In genomic region chr10:35598379-35598778, GRCh38 we compare ENCODE assay signal across 11 cellular contexts. TPM values are rescaled to one million over a fixed set of nuclear protein-coding genes. Genes with fewer than 3 reads are reported as not detected.
DNase-seq lines count a peak whose midpoint lies in the region; TF ChIP-seq lines count a peak whose summit lies in the region.
"Had no signal": no experiment of that assay in that cellular context is flagged by ENCODE, and none has a peak within 500 bp of the region (broad histone marks: within the 10 kb centered on the region; RNA-seq: fewer than 3 reads in every experiment).

No MANE protein-coding gene starts in this region.

- TF ChIP-seq EP300 in Ishikawa (IDR thresholded peaks at IDR 0.05; ENCODE audit: borderline replicate concordance): no peak

- 34% methylated on average over 6 of the region's 6 CpGs for WGBS in liver

- no peaks in the 10 kb centered on the region for H3K36me3 ChIP-seq in liver (ENCODE audit: control insufficient read depth in 4 of 4, insufficient read depth in 3 of 4, low read depth in 1 of 4, low read length in 3 of 4)

- H3K4me3 ChIP-seq in AG10803 (ENCODE audit: low read length): no peak overlapping the region
- H3K4me3 ChIP-seq in liver (ENCODE audit: low read depth in 1 of 3, low read length in 3 of 3): no peak overlapping the region

- no peaks in the 10 kb centered on the region for H3K9me3 ChIP-seq in liver (ENCODE audit: control insufficient read depth in 4 of 4, low read length in 3 of 4)

- no peaks in the 10 kb centered on the region for H3K27me3 ChIP-seq in liver (ENCODE audit: control insufficient read depth in 4 of 4, insufficient read depth in 4 of 4, low read length in 3 of 4)

- peaks cover 37% of the 10 kb centered on the region for H3K27me3 Mint-ChIP-seq in activated naive CD8-positive, alpha-beta T cell treated with anti-CD3 and anti-CD28 coated beads for 36 hours

- no peak overlapping the region for H3K27ac ChIP-seq in liver (ENCODE audit: low read depth in 1 of 2, low read length in 2 of 2)

- no peaks in the 10 kb centered on the region for H3K4me1 ChIP-seq in liver (ENCODE audit: control insufficient read depth in 4 of 4, insufficient read depth in 4 of 4, low read length in 3 of 4)

- H3K9me3 Mint-ChIP-seq in activated naive CD8-positive, alpha-beta T cell treated with anti-CD3 and anti-CD28 coated beads for 36 hours: peaks cover 4% of the 10 kb centered on the region

- TF ChIP-seq RAD21 in Ishikawa (IDR thresholded peaks at IDR 0.05; ENCODE audit: low read depth): peak; percentile 30; the same call in 1 of the 2 replicates
- peak; percentile 53 to 70 for TF ChIP-seq RAD21 in liver (IDR thresholded peaks at IDR 0.05)

- H3K27ac Mint-ChIP-seq in activated naive CD8-positive, alpha-beta T cell treated with anti-CD3 and anti-CD28 coated beads for 36 hours: no peak overlapping the region

- H3K9ac ChIP-seq in liver (ENCODE audit: low read depth in 1 of 2, low read length in 2 of 2): no peak overlapping the region

- DNase-seq in AG10803 (ENCODE audit: low read depth) (no peak), cerebellar cortex (ENCODE audit: low spot score) (peak; percentile 8), SIG-M5 (lab: John Stamatoyannopoulos, UW) (no peak), GM20000 (ENCODE audit: low spot score) (no peak), T-helper 1 cell (no peak)
- no peak for DNase-seq in activated naive CD8-positive, alpha-beta T cell treated with anti-CD3 and anti-CD28 coated beads for 36 hours
- DNase-seq: activated CD4-positive, alpha-beta T cell treated with anti-CD3 and anti-CD28 coated beads for 48 hours; activated naive CD4-positive, alpha-beta T cell; NCI-H1436 treated with DMSO at 0.1 percent for 48 hours had no signal

- TF ChIP-seq CTCF in AG10803 (conservative IDR thresholded peaks at IDR 0.05; ENCODE audit: low read length) (peak; percentile 48), liver (IDR thresholded peaks at IDR 0.05; ENCODE audit: low read depth, low read length, missing input control) (peak; percentile 28), GM20000 (IDR thresholded peaks at IDR 0.05; ENCODE audit: extremely low read depth, missing control alignments) (no peak)

- no peak overlapping the region for H3K4me3 Mint-ChIP-seq in activated naive CD8-positive, alpha-beta T cell treated with anti-CD3 and anti-CD28 coated beads for 36 hours

- no peaks in the 10 kb centered on the region for H3K36me3 Mint-ChIP-seq in activated naive CD8-positive, alpha-beta T cell treated with anti-CD3 and anti-CD28 coated beads for 36 hours

- H3K4me1 Mint-ChIP-seq in activated naive CD8-positive, alpha-beta T cell treated with anti-CD3 and anti-CD28 coated beads for 36 hours: no peaks in the 10 kb centered on the region

TF ChIP-seq in Ishikawa, 13 proteins besides CTCF, POLR2A, EP300 and RAD21:
- TF ChIP-seq TCF12 (IDR thresholded peaks at IDR 0.05; ENCODE audit: low read depth) (no peak), USF1 (IDR thresholded peaks at IDR 0.05) (no peak), TAF1 (IDR thresholded peaks at IDR 0.05; ENCODE audit: low read depth) (no peak), EGR1 (IDR thresholded peaks at IDR 0.05) (no peak), ZBTB7A (IDR thresholded peaks at IDR 0.05; ENCODE audit: low read depth) (no peak), TEAD4 (IDR thresholded peaks at IDR 0.05) (no peak), NFIC (IDR thresholded peaks at IDR 0.05) (no peak)
TF ChIP-seq in Ishikawa: peak in this region for 0.

TF ChIP-seq in liver, 16 proteins besides CTCF, POLR2A, EP300 and RAD21:
- TF ChIP-seq, protein P1, sequence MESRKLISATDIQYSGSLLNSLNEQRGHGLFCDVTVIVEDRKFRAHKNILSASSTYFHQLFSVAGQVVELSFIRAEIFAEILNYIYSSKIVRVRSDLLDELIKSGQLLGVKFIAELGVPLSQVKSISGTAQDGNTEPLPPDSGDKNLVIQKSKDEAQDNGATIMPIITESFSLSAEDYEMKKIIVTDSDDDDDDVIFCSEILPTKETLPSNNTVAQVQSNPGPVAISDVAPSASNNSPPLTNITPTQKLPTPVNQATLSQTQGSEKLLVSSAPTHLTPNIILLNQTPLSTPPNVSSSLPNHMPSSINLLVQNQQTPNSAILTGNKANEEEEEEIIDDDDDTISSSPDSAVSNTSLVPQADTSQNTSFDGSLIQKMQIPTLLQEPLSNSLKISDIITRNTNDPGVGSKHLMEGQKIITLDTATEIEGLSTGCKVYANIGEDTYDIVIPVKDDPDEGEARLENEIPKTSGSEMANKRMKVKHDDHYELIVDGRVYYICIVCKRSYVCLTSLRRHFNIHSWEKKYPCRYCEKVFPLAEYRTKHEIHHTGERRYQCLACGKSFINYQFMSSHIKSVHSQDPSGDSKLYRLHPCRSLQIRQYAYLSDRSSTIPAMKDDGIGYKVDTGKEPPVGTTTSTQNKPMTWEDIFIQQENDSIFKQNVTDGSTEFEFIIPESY (IDR thresholded peaks at IDR 0.05): no peak
- TF ChIP-seq SP1 (IDR thresholded peaks at IDR 0.05) (no peak), HNF4G (IDR thresholded peaks at IDR 0.05) (no peak), HNF4A (conservative IDR thresholded peaks at IDR 0.05) (no peak), TAF1 (conservative IDR thresholded peaks at IDR 0.05) (no peak), GABPA (IDR thresholded peaks at IDR 0.05 in 1 of 2, conservative IDR thresholded peaks at IDR 0.05 in 1 of 2) (no peak), FOXA2 (IDR thresholded peaks at IDR 0.05) (no peak), YY1 (IDR thresholded peaks at IDR 0.05) (no peak), RXRA (IDR thresholded peaks at IDR 0.05) (no peak), NR2F2 (IDR thresholded peaks at IDR 0.05) (no peak), FOXA1 (IDR thresholded peaks at IDR 0.05) (no peak), EGR1 (IDR thresholded peaks at IDR 0.05; ENCODE audit: low read depth in 2 of 2) (no peak), JUND (IDR thresholded peaks at IDR 0.05) (no peak)
- TF ChIP-seq, protein P2, sequence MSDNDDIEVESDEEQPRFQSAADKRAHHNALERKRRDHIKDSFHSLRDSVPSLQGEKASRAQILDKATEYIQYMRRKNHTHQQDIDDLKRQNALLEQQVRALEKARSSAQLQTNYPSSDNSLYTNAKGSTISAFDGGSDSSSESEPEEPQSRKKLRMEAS (IDR thresholded peaks at IDR 0.05): no peak
- TF ChIP-seq, protein P3, sequence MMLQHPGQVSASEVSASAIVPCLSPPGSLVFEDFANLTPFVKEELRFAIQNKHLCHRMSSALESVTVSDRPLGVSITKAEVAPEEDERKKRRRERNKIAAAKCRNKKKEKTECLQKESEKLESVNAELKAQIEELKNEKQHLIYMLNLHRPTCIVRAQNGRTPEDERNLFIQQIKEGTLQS (IDR thresholded peaks at IDR 0.05): no peak
- TF ChIP-seq, protein P4, sequence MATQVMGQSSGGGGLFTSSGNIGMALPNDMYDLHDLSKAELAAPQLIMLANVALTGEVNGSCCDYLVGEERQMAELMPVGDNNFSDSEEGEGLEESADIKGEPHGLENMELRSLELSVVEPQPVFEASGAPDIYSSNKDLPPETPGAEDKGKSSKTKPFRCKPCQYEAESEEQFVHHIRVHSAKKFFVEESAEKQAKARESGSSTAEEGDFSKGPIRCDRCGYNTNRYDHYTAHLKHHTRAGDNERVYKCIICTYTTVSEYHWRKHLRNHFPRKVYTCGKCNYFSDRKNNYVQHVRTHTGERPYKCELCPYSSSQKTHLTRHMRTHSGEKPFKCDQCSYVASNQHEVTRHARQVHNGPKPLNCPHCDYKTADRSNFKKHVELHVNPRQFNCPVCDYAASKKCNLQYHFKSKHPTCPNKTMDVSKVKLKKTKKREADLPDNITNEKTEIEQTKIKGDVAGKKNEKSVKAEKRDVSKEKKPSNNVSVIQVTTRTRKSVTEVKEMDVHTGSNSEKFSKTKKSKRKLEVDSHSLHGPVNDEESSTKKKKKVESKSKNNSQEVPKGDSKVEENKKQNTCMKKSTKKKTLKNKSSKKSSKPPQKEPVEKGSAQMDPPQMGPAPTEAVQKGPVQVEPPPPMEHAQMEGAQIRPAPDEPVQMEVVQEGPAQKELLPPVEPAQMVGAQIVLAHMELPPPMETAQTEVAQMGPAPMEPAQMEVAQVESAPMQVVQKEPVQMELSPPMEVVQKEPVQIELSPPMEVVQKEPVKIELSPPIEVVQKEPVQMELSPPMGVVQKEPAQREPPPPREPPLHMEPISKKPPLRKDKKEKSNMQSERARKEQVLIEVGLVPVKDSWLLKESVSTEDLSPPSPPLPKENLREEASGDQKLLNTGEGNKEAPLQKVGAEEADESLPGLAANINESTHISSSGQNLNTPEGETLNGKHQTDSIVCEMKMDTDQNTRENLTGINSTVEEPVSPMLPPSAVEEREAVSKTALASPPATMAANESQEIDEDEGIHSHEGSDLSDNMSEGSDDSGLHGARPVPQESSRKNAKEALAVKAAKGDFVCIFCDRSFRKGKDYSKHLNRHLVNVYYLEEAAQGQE (IDR thresholded peaks at IDR 0.05): no peak
TF ChIP-seq in liver: peak in this region for 0.

RNA-seq across cellular contexts. Expression of gene GJD4, which starts 6.8 kb away (rescaled TPM):
- total RNA-seq in liver: not detected
- polyA plus RNA-seq in liver: not detected
- total RNA-seq in activated naive CD8-positive, alpha-beta T cell treated with anti-CD3 and anti-CD28 coated beads for 36 hours: not detected

RNA-seq across cellular contexts. Expression of gene FZD8, which starts 43.7 kb away (rescaled TPM):
- 1 to 10 TPM; 3.5 to 5.4 TPM for total RNA-seq in liver
- polyA plus RNA-seq in liver: 1 to 10 TPM in 1 of 2 donors, under 1 TPM in 1; 0.25 to 2.4 TPM
- total RNA-seq in activated naive CD8-positive, alpha-beta T cell treated with anti-CD3 and anti-CD28 coated beads for 36 hours: under 1 TPM; 0.10 to 0.21 TPM
